In the genomic region with DNA sequence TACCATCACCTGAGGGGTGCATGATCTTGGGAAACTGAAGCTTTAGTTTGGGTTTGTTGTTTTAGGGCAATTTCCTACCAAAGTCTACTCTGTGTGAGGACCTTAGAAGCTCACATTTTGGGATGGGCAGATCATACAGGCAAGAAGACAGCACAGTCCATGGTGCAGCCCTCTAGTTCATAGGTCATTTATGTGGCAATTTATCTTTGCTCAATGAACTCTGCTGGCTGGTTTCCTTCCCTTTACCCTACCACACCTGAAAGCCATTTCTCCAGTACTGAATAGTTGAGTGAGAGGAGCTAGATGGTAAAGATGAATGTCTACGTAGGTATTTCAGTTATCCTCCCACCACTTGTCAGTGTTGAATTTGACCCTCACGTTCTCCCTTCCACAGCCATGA, we compare ENCODE assay signal across 27 cellular contexts.
DNase-seq lines count a peak whose midpoint lies in the region; ATAC-seq, FAIRE-seq and TF ChIP-seq lines count a peak whose summit lies in the region.
"Had no signal": no experiment of that assay in that cellular context is flagged by ENCODE, and none has a peak within 500 bp of the region (broad histone marks: within the 10 kb centered on the region; RNA-seq: fewer than 3 reads in every experiment).

No MANE protein-coding gene starts in this region.

- H3K18ac ChIP-seq in trophoblast cell (ENCODE audit: low read length) = no peak overlapping the region

- TF ChIP-seq CTCF in hepatocyte (IDR thresholded peaks at IDR 0.05; ENCODE audit: poor library complexity) (no peak), HepG2 (CRISPR knock-in tag; IDR thresholded peaks at IDR 0.05) (no peak), mucosa of descending colon (IDR thresholded peaks at IDR 0.05) (no peak)

- H4K91ac ChIP-seq in trophoblast cell (ENCODE audit: low read depth, low read length) = no peak overlapping the region

- no TSS peak for BruUV-seq in HepG2 (replicated peaks; lab: Mats Ljungman, UMichigan)

- H2AFZ ChIP-seq in hepatocyte (no peak overlapping the region), HepG2 (ENCODE audit: low read length) (no peak overlapping the region), trophoblast cell (ENCODE audit: insufficient read depth, low read length, poor library complexity) (no peak overlapping the region)
- H2AFZ ChIP-seq: GM23338 had no signal

- H3K4ac ChIP-seq in trophoblast cell (ENCODE audit: low read depth, low read length) = no peak overlapping the region

- no peak for TF ChIP-seq EP300 in HepG2 (IDR thresholded peaks at IDR 0.05; ENCODE audit: low read depth in 2 of 2, low read length in 2 of 2)
- no peak for TF ChIP-seq EP300 in HepG2 (CRISPR knock-in tag; IDR thresholded peaks at IDR 0.05; ENCODE audit: borderline replicate concordance)

- no peak overlapping the region for H3K14ac ChIP-seq in trophoblast cell (ENCODE audit: low read length)

- H3K9me3 ChIP-seq in hepatocyte (ENCODE audit: low read depth) = no peaks in the 10 kb centered on the region
- H3K9me3 ChIP-seq in HepG2 (ENCODE audit: low read length) = no peaks in the 10 kb centered on the region
- H3K9me3 ChIP-seq in mucosa of descending colon = no peaks in the 10 kb centered on the region
- H3K9me3 ChIP-seq in trophoblast cell (ENCODE audit: insufficient read depth, low read depth, low read length) = no peaks in the 10 kb centered on the region
- H3K9me3 ChIP-seq: A549; BE2C; BLaER1 treated with 17β-estradiol and CSF1 and Interleukin-3, amounts not matched to agents 10 nM and 100 nM had no signal

- ATAC-seq in HepG2 = peak; percentile 85
- peak; percentile 66 for ATAC-seq in mucosa of descending colon
- ATAC-seq: A549, GM23338, HCT116 had no signal

- CTCF ChIA-PET in HepG2 (lab: Yijun Ruan, JAX; ENCODE audit: low intra/inter-chr PET ratio, low total read pairs) = no interaction called here

- H3K27me3 ChIP-seq in hepatocyte (no peaks in the 10 kb centered on the region), HepG2 (ENCODE audit: control insufficient read depth in 1 of 2, insufficient read depth in 2 of 2, low read length in 2 of 2) (no peaks in the 10 kb centered on the region), trophoblast cell (ENCODE audit: insufficient read depth, low read length) (no peaks in the 10 kb centered on the region)
- H3K27me3 ChIP-seq: BE2C; BLaER1 treated with 17β-estradiol and CSF1 and Interleukin-3, amounts not matched to agents 10 nM and 100 nM had no signal

- no peak overlapping the region for H2BK12ac ChIP-seq in trophoblast cell (ENCODE audit: low read length)

- H3K4me1 ChIP-seq in hepatocyte (ENCODE audit: insufficient read depth) = peaks cover 3% of the 10 kb centered on the region
- H3K4me1 ChIP-seq in HepG2 (ENCODE audit: insufficient read depth, low read length) = peaks cover 18% of the 10 kb centered on the region
- no peaks in the 10 kb centered on the region for H3K4me1 ChIP-seq in mucosa of descending colon (ENCODE audit: low read depth)
- peaks cover 2 to 6% of the 10 kb centered on the region in 2 experiments for H3K4me1 ChIP-seq in trophoblast cell (ENCODE audit: control insufficient read depth in 1 of 2, insufficient read depth in 2 of 2, low read length in 2 of 2)
- H3K4me1 ChIP-seq: A549; BE2C; BLaER1 treated with 17β-estradiol and CSF1 and Interleukin-3, amounts not matched to agents 10 nM and 100 nM had no signal

- TF ChIP-seq RAD21 in HepG2 (CRISPR knock-in tag; IDR thresholded peaks at IDR 0.05) = no peak

- no peaks in the 10 kb centered on the region for H4K20me1 ChIP-seq in hepatocyte (ENCODE audit: insufficient read depth, poor library complexity, severe bottlenecking)
- H4K20me1 ChIP-seq in HepG2 (ENCODE audit: insufficient read depth, low read length) = no peaks in the 10 kb centered on the region
- H4K20me1 ChIP-seq: BLaER1 treated with 17β-estradiol and CSF1 and Interleukin-3, amounts not matched to agents 10 nM and 100 nM had no signal

- H4K8ac ChIP-seq in trophoblast cell (ENCODE audit: low read depth, low read length) = no peak overlapping the region

- H2BK120ac ChIP-seq in trophoblast cell (ENCODE audit: insufficient read depth, low read length, poor library complexity) = no peak overlapping the region

- POLR2A ChIA-PET in HepG2 (lab: Yijun Ruan, JAX) = no interaction called here

- H3K79me1 ChIP-seq in trophoblast cell (ENCODE audit: low read length) = no peaks in the 10 kb centered on the region

- H3K9ac ChIP-seq in HepG2 (ENCODE audit: insufficient read depth, low read depth, low read length) = no peak overlapping the region
- no peak overlapping the region for H3K9ac ChIP-seq in trophoblast cell (ENCODE audit: low read length)
- H3K9ac ChIP-seq: BLaER1 treated with 17β-estradiol and CSF1 and Interleukin-3, amounts not matched to agents 10 nM and 100 nM had no signal

- FAIRE-seq in HepG2 (lab: Jason Lieb, UNC) = no peak
- FAIRE-seq: A549, D721Med, GM12891, GM18507, GM19239 had no signal

- no peak overlapping the region for H3K23ac ChIP-seq in trophoblast cell (ENCODE audit: low read length)

- H3K9me2 ChIP-seq in hepatocyte (replicated peaks; ENCODE audit: insufficient read depth) = no peaks in the 10 kb centered on the region

- no peak overlapping the region for H4K12ac ChIP-seq in trophoblast cell (ENCODE audit: low read depth, low read length)

- WGBS in hepatocyte (ENCODE audit: low lambda C conversion rate, missing lambda C conversion rate) = 49% methylated on average over 2 of the region's 2 CpGs
- WGBS in HepG2 (ENCODE audit: low lambda C conversion rate) = 4% methylated on average over 2 of the region's 2 CpGs
- WGBS in trophoblast cell (ENCODE audit: extremely low coverage, insufficient coverage, insufficient read length) = no CpG with 5 or more reads among the region's 2 CpGs

- H3K79me2 ChIP-seq in hepatocyte (no peaks in the 10 kb centered on the region), HepG2 (ENCODE audit: insufficient read depth, low read length) (no peaks in the 10 kb centered on the region), trophoblast cell (ENCODE audit: control insufficient read depth, insufficient read depth, low read length, poor library complexity) (no peaks in the 10 kb centered on the region)

- no peaks in the 10 kb centered on the region for H3K36me3 ChIP-seq in hepatocyte (replicated peaks; ENCODE audit: insufficient read depth, low read depth)
- H3K36me3 ChIP-seq in HepG2 (replicated peaks in 1 of 2; ENCODE audit: control insufficient read depth in 1 of 2, insufficient read depth in 2 of 2, low read length in 2 of 2) = no peaks in the 10 kb centered on the region
- no peaks in the 10 kb centered on the region for H3K36me3 ChIP-seq in mucosa of descending colon (ENCODE audit: low read depth)
- no peaks in the 10 kb centered on the region for H3K36me3 ChIP-seq in trophoblast cell (ENCODE audit: control insufficient read depth in 1 of 2, insufficient read depth in 2 of 2, low read length in 2 of 2)
- H3K36me3 ChIP-seq: BE2C; BLaER1 treated with 17β-estradiol and CSF1 and Interleukin-3, amounts not matched to agents 10 nM and 100 nM had no signal

- DNase-seq in hepatocyte (ENCODE audit: low spot score) (peak; percentile 18), HepG2 (ENCODE audit: low spot score) (peak; percentile 17), mucosa of descending colon (peak in 1 of 3 donors; percentile 28), trophoblast cell (peak; percentile 48 to 62), NCI-H226 (no peak), DMS153 treated with DMSO at 0.1 percent for 48 hours (lab: John Stamatoyannopoulos, UW; ENCODE audit: unreplicated experiment) (no peak), mesenteric fat pad (ENCODE audit: low spot score) (no peak), hypothalamus (lab: John Stamatoyannopoulos, UW) (no peak)
- DNase-seq: 8988T; ACHN; AML-193; BE2C; CD4-positive, alpha-beta T cell; CD8-positive, alpha-beta memory T cell; DMS 273 treated with DMSO at 0.1 percent for 48 hours; DMS53; DMS79 treated with DMSO at 0.1 percent for 48 hours; GF-D8; H9 had no signal

- H3K27ac ChIP-seq in hepatocyte = peak overlapping the region; percentile 0
- no peak overlapping the region for H3K27ac ChIP-seq in HepG2 (ENCODE audit: extremely low read length, insufficient read depth, low read length)
- no peak overlapping the region for H3K27ac ChIP-seq in trophoblast cell (ENCODE audit: low read depth, low read length)
- H3K27ac ChIP-seq: A549; BLaER1 treated with 17β-estradiol and CSF1 and Interleukin-3, amounts not matched to agents 10 nM and 100 nM had no signal

- H3K4me2 ChIP-seq in hepatocyte (no peak overlapping the region), HepG2 (ENCODE audit: low read depth, low read length) (0 out of 2 replicates have a peak overlapping the region, but pooled peaks have one; percentile 12), trophoblast cell (ENCODE audit: low read length) (no peak overlapping the region)
- H3K4me2 ChIP-seq: A549; BLaER1 treated with 17β-estradiol and CSF1 and Interleukin-3, amounts not matched to agents 10 nM and 100 nM; GM23338 had no signal

- no peak overlapping the region for H2BK5ac ChIP-seq in trophoblast cell (ENCODE audit: low read depth, low read length, poor library complexity)

- in situ Hi-C loops in HepG2 (cut with HindIII; ENCODE audit: extremely low pct_ligation_motif_present, low pct_unique_long_range_greater_than_20kb) = no loop called here

- H3K4me3 ChIP-seq in hepatocyte (no peak overlapping the region), HepG2 (replicated peaks in 1 of 3; ENCODE audit: insufficient read depth in 1 of 3, low read depth in 2 of 3, low read length in 3 of 3) (no peak overlapping the region), mucosa of descending colon (no peak overlapping the region), trophoblast cell (ENCODE audit: low read depth, low read length) (no peak overlapping the region)
- H3K4me3 ChIP-seq: A549; BLaER1 treated with 17β-estradiol and CSF1 and Interleukin-3, amounts not matched to agents 10 nM and 100 nM; GM23338 had no signal

- no peak for TF ChIP-seq POLR2A in HepG2 (IDR thresholded peaks at IDR 0.05; ENCODE audit: insufficient read depth in 1 of 2, low read depth in 2 of 2, low read length in 2 of 2)

- H2AK5ac ChIP-seq in trophoblast cell (ENCODE audit: low read length) = no peak overlapping the region

- intact Hi-C loops in HepG2 (cut with micrococcal nuclease; ENCODE audit: unreplicated experiment) (no loop called here), mucosa of descending colon (cut with DNase I, micrococcal nuclease) (no loop called here)

TF ChIP-seq in HepG2, 621 proteins besides CTCF, POLR2A, EP300 and RAD21 (continues in another document):
- TF ChIP-seq MIER2 (CRISPR knock-in tag; IDR thresholded peaks at IDR 0.05) = no peak

Comparison
In these comparisons a context has a peak if more than half of its experiments do, and no peak if none do; other contexts are left out.
1. DNase-seq: peak in hepatocyte (single experiment), HepG2 (single experiment) and trophoblast cell (2 of 2); none in NCI-H226 (single experiment), DMS153 treated with DMSO at 0.1 percent for 48 hours (single experiment), mesenteric fat pad (single experiment) and hypothalamus (0 of 51).